In genomic region chr19:18846862-18847515, GRCh38 we compare ENCODE assay signal across 8 cellular contexts. TPM values are rescaled to one million over a fixed set of nuclear protein-coding genes. Genes with fewer than 3 reads are reported as not detected.
DNase-seq lines count a peak whose midpoint lies in the region; ATAC-seq lines count a peak whose summit lies in the region.

No MANE protein-coding gene starts in this region.

- DNase-seq in DMS 273 (lab: John Stamatoyannopoulos, UW; ENCODE audit: unreplicated experiment) = peak; percentile 87
- no peak for DNase-seq in DMS 273 treated with DMSO at 0.1 percent for 48 hours (lab: John Stamatoyannopoulos, UW)
- peak; percentile 60 for DNase-seq in NCI-H146 (lab: John Stamatoyannopoulos, UW)
- peak; percentile 56 for DNase-seq in activated CD4-positive, CD25-positive, alpha-beta regulatory T cell treated with anti-CD3 and anti-CD28 coated beads, Interleukin-2, amount 50 U/mL, for 72 hours
- DNase-seq in cerebellar nuclear complex (lab: John Stamatoyannopoulos, UW) = peak; percentile 60 to 64
- DNase-seq in left colon = peak; percentile 66 to 85
- peak; percentile 60 to 65 for DNase-seq in stimulated activated CD4-positive, alpha-beta T cell treated with anti-CD3 and anti-CD28 coated beads, Interleukin-2, amount 100 ng/mL, for 48 hours
- DNase-seq in GF-D8 (lab: John Stamatoyannopoulos, UW) = no peak

- intact Hi-C loops in left colon (cut with DNase I, micrococcal nuclease) = loop anchor here in 1 of 2 donors (5.0 kb wide), 1 partner anchor 255 kb away; no protein-coding TSS in a partner anchor

- peak; percentile 87 for ATAC-seq in left colon

RNA-seq across cellular contexts. Expression of gene UPF1, which starts 15.2 kb away (rescaled TPM):
- 10 to 100 TPM; 67.6 to 81.8 TPM for total RNA-seq in left colon

RNA-seq across cellular contexts. Expression of gene CERS1, which starts 49.0 kb away (rescaled TPM):
- total RNA-seq in left colon = under 1 TPM; 0.12 to 0.59 TPM

RNA-seq across cellular contexts. Expression of gene COMP, which starts 55.9 kb away (rescaled TPM):
- total RNA-seq in left colon = not detected

Comparison
In these comparisons a context has a peak if more than half of its experiments do, and no peak if none do; other contexts are left out.
1. DNase-seq: peak in DMS 273 (single experiment), NCI-H146 (single experiment), activated CD4-positive, CD25-positive, alpha-beta regulatory T cell treated with anti-CD3 and anti-CD28 coated beads, Interleukin-2, amount 50 U/mL, for 72 hours (single experiment), cerebellar nuclear complex (2 of 2), left colon (2 of 2) and stimulated activated CD4-positive, alpha-beta T cell treated with anti-CD3 and anti-CD28 coated beads, Interleukin-2, amount 100 ng/mL, for 48 hours (2 of 2); none in DMS 273 treated with DMSO at 0.1 percent for 48 hours (single experiment) and GF-D8 (single experiment).